ENCODE assay signal across 12 cellular contexts in genomic region chr13:60572003-60572792, GRCh38.
DNase-seq lines count a peak whose midpoint lies in the region; TF ChIP-seq lines count a peak whose summit lies in the region.
"Had no signal": no experiment of that assay in that cellular context is flagged by ENCODE, and none has a peak within 500 bp of the region (broad histone marks: within the 10 kb centered on the region; RNA-seq: fewer than 3 reads in every experiment).

No MANE protein-coding gene starts in this region.

- H3K4me3 Mint-ChIP-seq in mesothelial cell of epicardium = no peak overlapping the region
- H3K4me3 Mint-ChIP-seq: activated T-helper 1 cell treated with anti-CD3 and anti-CD28 coated beads, Interleukin-12 subunit alpha, Interleukin-12 subunit beta, Interleukin-2, Interleukin-4 antibody, amounts not matched to agents 30 ng/mL and 10 ng/mL and 1 ng/mL, durations not matched to agents 14 hours and 24 hours and 36 hours; naive thymus-derived CD4-positive, alpha-beta T cell; T-helper 1 cell treated with Interleukin-12 subunit alpha and Interleukin-12 subunit beta and Interleukin-4 antibody, amounts not matched to agents 30 μg/mL and 1 μg/mL, for 36 hours had no signal

- no peaks in the 10 kb centered on the region for H3K27me3 ChIP-seq in tibial nerve
- H3K27me3 ChIP-seq: esophagus muscularis mucosa had no signal

- H3K27me3 Mint-ChIP-seq in mesothelial cell of epicardium (ENCODE audit: low read depth) = no peaks in the 10 kb centered on the region
- H3K27me3 Mint-ChIP-seq: naive thymus-derived CD4-positive, alpha-beta T cell had no signal

- no peak for TF ChIP-seq EP300 in tibial nerve (IDR thresholded peaks at IDR 0.05)

- no peak for TF ChIP-seq POLR2A in tibial nerve (IDR thresholded peaks at IDR 0.05)

- in situ Hi-C loops in astrocyte of the cerebellum (cut with HindIII; ENCODE audit: low sequenced_read_pairs) = no loop called here

- 50 to 58% methylated on average over 5 of the region's 5 CpGs for WGBS in tibial nerve, 2 donors

- peak overlapping the region; percentile 45; the same call in 1 of the 2 replicates for H3K27ac ChIP-seq in C4-2B
- H3K27ac ChIP-seq in tibial nerve = no peak overlapping the region
- H3K27ac ChIP-seq: esophagus muscularis mucosa had no signal

- H3K9me3 ChIP-seq in tibial nerve = no peaks in the 10 kb centered on the region
- H3K9me3 ChIP-seq: esophagus muscularis mucosa had no signal

- peaks cover 37% of the 10 kb centered on the region for H3K36me3 Mint-ChIP-seq in mesothelial cell of epicardium

- peaks cover 21% of the 10 kb centered on the region for H3K9me3 Mint-ChIP-seq in mesothelial cell of epicardium
- H3K9me3 Mint-ChIP-seq: T-helper 1 cell treated with Interleukin-12 subunit alpha and Interleukin-12 subunit beta and Interleukin-4 antibody, amounts not matched to agents 30 μg/mL and 1 μg/mL, for 36 hours had no signal

- no peaks in the 10 kb centered on the region for H3K4me1 Mint-ChIP-seq in mesothelial cell of epicardium
- H3K4me1 Mint-ChIP-seq: naive thymus-derived CD4-positive, alpha-beta T cell had no signal

- H3K4me3 ChIP-seq in astrocyte of the cerebellum (ENCODE audit: low read depth, low read length) (no peak overlapping the region), tibial nerve (no peak overlapping the region)
- H3K4me3 ChIP-seq: esophagus muscularis mucosa had no signal

- H3K4me1 ChIP-seq in tibial nerve = no peaks in the 10 kb centered on the region
- H3K4me1 ChIP-seq: esophagus muscularis mucosa had no signal

- TF ChIP-seq CTCF in C4-2B (conservative IDR thresholded peaks at IDR 0.05) (no peak), astrocyte of the cerebellum (IDR thresholded peaks at IDR 0.05; ENCODE audit: low read depth, low read length, missing control alignments) (no peak), mesothelial cell of epicardium (IDR thresholded peaks at IDR 0.05; ENCODE audit: unreplicated experiment) (no peak), tibial nerve (IDR thresholded peaks at IDR 0.05) (no peak)

- DNase-seq in HuH-7 (ENCODE audit: low spot score) = peak; percentile 4
- peak; percentile 78 for DNase-seq in astrocyte of the cerebellum (ENCODE audit: low read depth)
- DNase-seq in iris pigment epithelial cell (ENCODE audit: low read depth) = peak; percentile 67
- no peak for DNase-seq in SKM-1 treated with dmso at 0.1 percent for 144 hours (lab: John Stamatoyannopoulos, UW; ENCODE audit: unreplicated experiment)
- DNase-seq in mesothelial cell of epicardium (ENCODE audit: low spot score in 2 of 2, unreplicated experiment in 2 of 2) = no peak
- no peak for DNase-seq in stimulated activated CD8-positive, alpha-beta memory T cell treated with anti-CD3 and anti-CD28 coated beads, Interleukin-4, amount 100 ng/mL, for 48 hours
- no peak for DNase-seq in tibial nerve (ENCODE audit: low spot score in 2 of 2)
- DNase-seq: naive thymus-derived CD4-positive, alpha-beta T cell had no signal

- no peak overlapping the region for H3K27ac Mint-ChIP-seq in mesothelial cell of epicardium
- H3K27ac Mint-ChIP-seq: activated T-helper 1 cell treated with anti-CD3 and anti-CD28 coated beads, Interleukin-12 subunit alpha, Interleukin-12 subunit beta, Interleukin-2, Interleukin-4 antibody, amounts not matched to agents 30 ng/mL and 10 ng/mL and 1 ng/mL, durations not matched to agents 14 hours and 24 hours and 36 hours; naive thymus-derived CD4-positive, alpha-beta T cell; T-helper 1 cell treated with Interleukin-12 subunit alpha and Interleukin-12 subunit beta and Interleukin-4 antibody, amounts not matched to agents 30 μg/mL and 1 μg/mL, for 36 hours had no signal

- H3K36me3 ChIP-seq in tibial nerve = peaks cover 0 to 55% (median 0%) of the 10 kb centered on the region in 3 donors

Comparison
In these comparisons a context has a peak if more than half of its experiments do, and no peak if none do; other contexts are left out.
1. DNase-seq: peak in HuH-7 (single experiment), astrocyte of the cerebellum (single experiment) and iris pigment epithelial cell (single experiment); none in SKM-1 treated with dmso at 0.1 percent for 144 hours (single experiment), mesothelial cell of epicardium (0 of 2), stimulated activated CD8-positive, alpha-beta memory T cell treated with anti-CD3 and anti-CD28 coated beads, Interleukin-4, amount 100 ng/mL, for 48 hours (single experiment) and tibial nerve (0 of 2).